Comparison of ENCODE assay signal across 8 cellular contexts in genomic region chrX:103376118-103376978, GRCh38. TPM values are rescaled to one million over a fixed set of nuclear protein-coding genes. Genes with fewer than 3 reads are reported as not detected.
A peak's percentile ranks its signal among the peaks of the same experiment; 100 is the strongest.
DNase-seq lines count a peak whose midpoint lies in the region; ATAC-seq and TF ChIP-seq lines count a peak whose summit lies in the region.

Gene BEX3, plus strand, starts transcription at chrX:103376538. Its CDS starts 984 bp downstream, at chrX:103377522.

- no peaks in the 10 kb centered on the region for H3K4me1 ChIP-seq in esophagus squamous epithelium
- H3K4me1 ChIP-seq in mononuclear cell (ENCODE audit: insufficient read depth, low read length): no peaks in the 10 kb centered on the region
- peaks cover 0 to 7% (median 3%) of the 10 kb centered on the region in 5 donors for H3K4me1 ChIP-seq in subcutaneous abdominal adipose tissue (ENCODE audit: control insufficient read depth in 5 of 5, insufficient read depth in 5 of 5, low read length in 5 of 5)

- intact Hi-C loops in esophagus squamous epithelium (cut with DNase I): no loop called here

- no peaks in the 10 kb centered on the region for H3K27me3 ChIP-seq in esophagus squamous epithelium
- no peaks in the 10 kb centered on the region for H3K27me3 ChIP-seq in mononuclear cell (ENCODE audit: insufficient read depth, low read length)
- peaks cover 0 to 7% (median 0%) of the 10 kb centered on the region in 5 donors for H3K27me3 ChIP-seq in subcutaneous abdominal adipose tissue (ENCODE audit: control insufficient read depth in 5 of 5, insufficient read depth in 4 of 5, low read length in 5 of 5)

- ATAC-seq in activated T-cell treated with anti-CD3 and anti-CD28 coated beads, Interleukin-2, amount 50 U/mL, for 72 hours (replicated peaks in 1 of 2): peak; percentile 84 to 90
- ATAC-seq in GM19351 (IDR thresholded peaks at IDR 0.05; ENCODE audit: unreplicated experiment): no peak

- WGBS in esophagus squamous epithelium, 2 donors: 12 to 41% methylated on average over 7 to 10 of the region's 62 CpGs

- peak within 1 kb of the TSS in 3 of 5 donors; percentile 6 to 66 (median 37) for H3K9ac ChIP-seq in subcutaneous abdominal adipose tissue (ENCODE audit: low read length in 5 of 5)

- peak within 1 kb of the TSS; percentile 75 for H3K27ac Mint-ChIP-seq in activated T-cell treated with anti-CD3 and anti-CD28 coated beads, Interleukin-2, amount 50 U/mL, for 72 hours

- H3K4me3 Mint-ChIP-seq in activated T-cell treated with anti-CD3 and anti-CD28 coated beads, Interleukin-2, amount 50 U/mL, for 72 hours: peak within 1 kb of the TSS; percentile 80 to 83

- peaks cover 5% of the 10 kb centered on the region for H3K4me1 Mint-ChIP-seq in activated T-cell treated with anti-CD3 and anti-CD28 coated beads, Interleukin-2, amount 50 U/mL, for 72 hours (ENCODE audit: low read depth)

- DNase-seq in DMS53 (lab: John Stamatoyannopoulos, UW): peak; percentile 70
- DNase-seq in DMS53 treated with DMSO at 0.1 percent for 48 hours (lab: John Stamatoyannopoulos, UW; ENCODE audit: unreplicated experiment): no peak
- DNase-seq in NCI-H524 treated with DMSO at 0.1 percent for 48 hours (lab: John Stamatoyannopoulos, UW): peak; percentile 46
- peak; percentile 32 to 42 for DNase-seq in activated T-cell treated with anti-CD3 and anti-CD28 coated beads, Interleukin-2, amount 50 U/mL, for 72 hours
- no peak for DNase-seq in esophagus squamous epithelium (lab: John Stamatoyannopoulos, UW)

- TF ChIP-seq POLR2A in esophagus squamous epithelium (IDR thresholded peaks at IDR 0.05): peak in 2 of 4 donors; percentile 48 to 51

- no peaks in the 10 kb centered on the region for H3K9me3 Mint-ChIP-seq in activated T-cell treated with anti-CD3 and anti-CD28 coated beads, Interleukin-2, amount 50 U/mL, for 72 hours

- peaks cover 18% of the 10 kb centered on the region for H3K27me3 Mint-ChIP-seq in activated T-cell treated with anti-CD3 and anti-CD28 coated beads, Interleukin-2, amount 50 U/mL, for 72 hours (ENCODE audit: low read depth)

- H3K36me3 Mint-ChIP-seq in activated T-cell treated with anti-CD3 and anti-CD28 coated beads, Interleukin-2, amount 50 U/mL, for 72 hours (ENCODE audit: insufficient read depth in 2 of 2): no peaks in the 10 kb centered on the region

- H3K36me3 ChIP-seq in esophagus squamous epithelium (no peaks in the 10 kb centered on the region), subcutaneous abdominal adipose tissue (ENCODE audit: control insufficient read depth in 5 of 5, insufficient read depth in 5 of 5, low read length in 5 of 5) (no peaks in the 10 kb centered on the region)

- peak within 1 kb of the TSS; percentile 82 to 87 (median 84) for H3K27ac ChIP-seq in esophagus squamous epithelium
- H3K27ac ChIP-seq in subcutaneous abdominal adipose tissue (ENCODE audit: low read depth, low read length): no peak within 1 kb of the TSS

- TF ChIP-seq CTCF in esophagus squamous epithelium (IDR thresholded peaks at IDR 0.05): no peak

- H3K9me3 ChIP-seq in esophagus squamous epithelium (no peaks in the 10 kb centered on the region), mononuclear cell (ENCODE audit: low read depth, low read length) (no peaks in the 10 kb centered on the region), subcutaneous abdominal adipose tissue (ENCODE audit: control insufficient read depth in 5 of 5, low read length in 5 of 5) (no peaks in the 10 kb centered on the region)

- H3K4me3 ChIP-seq in esophagus squamous epithelium: peak within 1 kb of the TSS; percentile 64 to 80 (median 71)
- H3K4me3 ChIP-seq in mononuclear cell (ENCODE audit: low read length): peak within 1 kb of the TSS; percentile 32
- H3K4me3 ChIP-seq in subcutaneous abdominal adipose tissue (ENCODE audit: low read depth in 1 of 5, low read length in 5 of 5): peak within 1 kb of the TSS; percentile 66 to 76 (median 72)

RNA-seq across cellular contexts. Expression of gene BEX3, which starts in this region (rescaled TPM):
- 10 to 100 TPM; 17.3 to 33.0 TPM for total RNA-seq in activated T-cell treated with anti-CD3 and anti-CD28 coated beads, Interleukin-2, amount 50 U/mL, for 72 hours
- total RNA-seq in esophagus squamous epithelium: 100 to 1,000 TPM in 1 of 4 donors, 10 to 100 TPM in 3; 32.7 to 104 (median 44.7) TPM
- 38.6 TPM for total RNA-seq in mononuclear cell

Comparison
In these comparisons a context has a peak if more than half of its experiments do, and no peak if none do; other contexts are left out.
1. DNase-seq: peak in DMS53 (single experiment), NCI-H524 treated with DMSO at 0.1 percent for 48 hours (single experiment) and activated T-cell treated with anti-CD3 and anti-CD28 coated beads, Interleukin-2, amount 50 U/mL, for 72 hours (2 of 2); none in DMS53 treated with DMSO at 0.1 percent for 48 hours (single experiment) and esophagus squamous epithelium (single experiment).
2. Peak in every context shown above with its lines, with median percentiles within 50 percentile points of each other: H3K4me3 ChIP-seq.